In genomic region chr11:12675951-12676711, GRCh38 we compare ENCODE assay signal across 8 cellular contexts. TPM values are rescaled to one million over a fixed set of nuclear protein-coding genes. Genes with fewer than 3 reads are reported as not detected.
DNase-seq lines count a peak whose midpoint lies in the region; ATAC-seq, FAIRE-seq and TF ChIP-seq lines count a peak whose summit lies in the region.

No MANE protein-coding gene starts in this region.

- no peak overlapping the region; the same call in 1 of the 2 replicates for H3K4me2 ChIP-seq in K562 (ENCODE audit: insufficient read depth, low read length)

- H3K4me1 ChIP-seq in A673 (ENCODE audit: insufficient read depth, low read length, poor library complexity, severe bottlenecking) (peaks cover 39% of the 10 kb centered on the region), K562 (replicated peaks in 1 of 2; ENCODE audit: control insufficient read depth in 2 of 2, insufficient read depth in 2 of 2, low read length in 2 of 2) (peaks cover 15 to 17% of the 10 kb centered on the region in 2 experiments), lung (ENCODE audit: control insufficient read depth in 2 of 2, insufficient read depth in 2 of 2, low read length in 2 of 2) (peaks cover 3 to 16% of the 10 kb centered on the region in 2 donors)

- intact Hi-C loops in A673 (cut with micrococcal nuclease; ENCODE audit: unreplicated experiment) (loop anchor here (5.0 to 10.0 kb wide), 4 partner anchors 139 to 261 kb away; no protein-coding TSS in a partner anchor), K562 (cut with micrococcal nuclease) (loop anchor here (5.0 kb wide), 1 partner anchor 136 kb away; no protein-coding TSS in a partner anchor)

- TF ChIP-seq EP300 in K562 (IDR thresholded peaks at IDR 0.05; ENCODE audit: low read length), result no peak

- H2AFZ ChIP-seq in K562 (ENCODE audit: low read depth, low read length), result no peak overlapping the region

- WGBS in K562 (ENCODE audit: insufficient coverage, low coverage, missing lambda C conversion rate), result 34% methylated on average over 11 of the region's 11 CpGs
- 13 to 16% methylated on average over 11 of the region's 11 CpGs for WGBS in lung, 2 donors

- 0 out of 2 replicates have a peak, but pooled peaks cover 7% of the 10 kb centered on the region for H4K20me1 ChIP-seq in K562 (replicated peaks; ENCODE audit: control insufficient read depth, insufficient read depth, low read length)

- FAIRE-seq in K562 (lab: Jason Lieb, UNC), result no peak
- FAIRE-seq in RCC 7860 (lab: Jason Lieb, UNC), result no peak

- H3K27ac Mint-ChIP-seq in HFFc6, result peak overlapping the region; percentile 78

- TF ChIP-seq RAD21 in K562 (CRISPR knock-in tag; conservative IDR thresholded peaks at IDR 0.05 in 1 of 2, IDR thresholded peaks at IDR 0.05 in 1 of 2), result no peak

- H3K79me2 ChIP-seq in K562 (ENCODE audit: control insufficient read depth, insufficient read depth, low read length), result peaks cover 13% of the 10 kb centered on the region; the same call in 1 of the 3 replicates

- H3K27me3 Mint-ChIP-seq in HFFc6 (ENCODE audit: insufficient read depth), result peaks cover 8% of the 10 kb centered on the region

- H3K4me3 ChIP-seq in A673 (ENCODE audit: low read depth, low read length, poor library complexity, severe bottlenecking) (peak overlapping the region; percentile 85), K562 (no peak overlapping the region), lung (peak overlapping the region; percentile 1)

- peaks cover 61% of the 10 kb centered on the region for H3K4me1 Mint-ChIP-seq in HFFc6 (ENCODE audit: low read depth)

- ATAC-seq in K562 (no peak), lung (ENCODE audit: insufficient read depth, low FRiP score) (no peak)

- POLR2A ChIA-PET in A673 (lab: Charles Lee; ENCODE audit: low non-redundant PET), result no interaction called here
- POLR2A ChIA-PET in K562 (lab: Yijun Ruan, JAX), result interaction anchor here (2.7 kb wide), 1 partner anchor 11 kb away, joined by 8 read pairs; no protein-coding TSS in a partner anchor

- BruUV-seq in A673 (replicated peaks; lab: Mats Ljungman, UMichigan) (no TSS peak), K562 (replicated peaks; lab: Mats Ljungman, UMichigan) (no TSS peak)

- no peak overlapping the region for H3K9ac ChIP-seq in K562 (ENCODE audit: insufficient read depth in 1 of 2, low read depth in 2 of 2, low read length in 2 of 2)

- DNase-seq in A673 (ENCODE audit: low spot score) (peak; percentile 24), HFFc6 (no peak), K562 (ENCODE audit: extremely low read depth in 1 of 4, low spot score in 3 of 4) (no peak), lung (ENCODE audit: low spot score) (no peak), RCC 7860 (ENCODE audit: low spot score) (no peak), UCSD-AML1 (lab: John Stamatoyannopoulos, UW; ENCODE audit: unreplicated experiment) (no peak), NCI-H226 (no peak), GM19238 (ENCODE audit: insufficient read length, low spot score) (no peak)

- no peak for TF ChIP-seq POLR2A in K562 (conservative IDR thresholded peaks at IDR 0.05)

- no peaks in the 10 kb centered on the region for H3K9me3 ChIP-seq in A673 (ENCODE audit: low read depth, low read length, poor library complexity, severe bottlenecking)
- H3K9me3 ChIP-seq in K562 (replicated peaks; ENCODE audit: control insufficient read depth, insufficient read depth, low read depth, low read length), result no peaks in the 10 kb centered on the region
- no peaks in the 10 kb centered on the region for H3K9me3 ChIP-seq in lung (ENCODE audit: control insufficient read depth in 2 of 2, insufficient read depth in 1 of 2, low read length in 1 of 2)

- peak overlapping the region; percentile 97 for H3K4me3 Mint-ChIP-seq in HFFc6

- CTCF ChIA-PET in A673 (lab: Charles Lee), result no interaction called here
- CTCF ChIA-PET in K562 (lab: Yijun Ruan, JAX; ENCODE audit: low intra/inter-chr PET ratio), result interaction anchor here (0.6 kb wide), 1 partner anchor 27 kb away, joined by 3 read pairs; no protein-coding TSS in a partner anchor

- H3K9me3 Mint-ChIP-seq in HFFc6, result no peaks in the 10 kb centered on the region

- peaks cover 42% of the 10 kb centered on the region for H3K36me3 Mint-ChIP-seq in HFFc6 (ENCODE audit: low read depth)

- TF ChIP-seq CTCF in A673 (conservative IDR thresholded peaks at IDR 0.05; ENCODE audit: low read depth, low read length), result no peak
- TF ChIP-seq CTCF in HFFc6 (IDR thresholded peaks at IDR 0.05), result no peak
- no peak for TF ChIP-seq CTCF in K562 (IDR thresholded peaks at IDR 0.05 in 2 of 3, conservative IDR thresholded peaks at IDR 0.05 in 1 of 3; ENCODE audit: insufficient read depth in 2 of 3, low read depth in 1 of 3, low read length in 3 of 3)
- TF ChIP-seq CTCF in lung (IDR thresholded peaks at IDR 0.05; ENCODE audit: control extremely low read depth, extremely low read depth), result no peak

- in situ Hi-C loops in K562 (cut with MboI), result no loop called here

- H3K9me1 ChIP-seq in K562 (ENCODE audit: control insufficient read depth, insufficient read depth, low read length), result no peaks in the 10 kb centered on the region

- H3K27ac ChIP-seq in A673 (ENCODE audit: low read depth, low read length, poor library complexity, severe bottlenecking) (peak overlapping the region; percentile 82), K562 (ENCODE audit: extremely low read depth, low read depth, low read length) (no peak overlapping the region), lung (ENCODE audit: low read depth in 1 of 2, low read length in 1 of 2) (peak overlapping the region; percentile 12 to 23)

- H3K27me3 ChIP-seq in A673 (replicated peaks; ENCODE audit: insufficient read depth, low read depth, low read length, poor library complexity) (no peaks in the 10 kb centered on the region), K562 (ENCODE audit: control insufficient read depth in 2 of 2, insufficient read depth in 2 of 2, low read length in 2 of 2) (no peaks in the 10 kb centered on the region), lung (ENCODE audit: control insufficient read depth, insufficient read depth) (no peaks in the 10 kb centered on the region)

- H3K36me3 ChIP-seq in A673 (ENCODE audit: insufficient read depth, low read length, poor library complexity, severe bottlenecking) (no peaks in the 10 kb centered on the region), K562 (ENCODE audit: control insufficient read depth, insufficient read depth, low read length) (0 out of 3 replicates have a peak, but pooled peaks cover 6% of the 10 kb centered on the region), lung (ENCODE audit: control insufficient read depth in 2 of 2, insufficient read depth in 2 of 2, low read length in 2 of 2) (no peaks in the 10 kb centered on the region)

TF ChIP-seq in K562, 482 proteins besides CTCF, POLR2A, EP300 and RAD21:
- TF ChIP-seq ZNF217 (CRISPR knock-in tag; IDR thresholded peaks at IDR 0.05), result no peak
- no peak for TF ChIP-seq SNAPC5 (CRISPR knock-in tag; IDR thresholded peaks at IDR 0.05)
- TF ChIP-seq HDAC2 (IDR thresholded peaks at IDR 0.05), result peak; percentile 62; the same call in 1 of the 2 replicates
- peak; percentile 33; the same call in 1 of the 2 replicates for TF ChIP-seq PHF21A (IDR thresholded peaks at IDR 0.05; ENCODE audit: borderline replicate concordance, low read depth)
- peak; percentile 2 to 34; a peak in 2 of 4 replicates for TF ChIP-seq RCOR1 (IDR thresholded peaks at IDR 0.05; ENCODE audit: borderline replicate concordance in 1 of 2, low read depth in 2 of 2, low read length in 2 of 2)
- peak; percentile 88 to 91 for TF ChIP-seq KDM1A (IDR thresholded peaks at IDR 0.05)
- no peak for TF ChIP-seq MAZ (CRISPR knock-in tag; conservative IDR thresholded peaks at IDR 0.05 in 1 of 2, IDR thresholded peaks at IDR 0.05 in 1 of 2)
- peak in 1 of 2 experiments; percentile 71; a peak in 2 of 4 replicates for TF ChIP-seq HDAC1 (IDR thresholded peaks at IDR 0.05)

RNA-seq across cellular contexts. Expression of gene TEAD1, which starts 1.9 kb away (rescaled TPM):
- 74.6 and 81.8 TPM in 2 replicates for total RNA-seq in A673 (2021)
- 100 to 1,000 TPM; 218 to 252 (median 227) TPM for total RNA-seq in HFFc6 (2021; fragmentation: NEBNext Ultra II Directional; extraction: Animal tissue kit (Norgen Biotek cat#: 25700))
- 28.3 and 59.6 TPM in 2 replicates for total RNA-seq in K562 (2011; cell fraction: chromatin; rRNA removed; ENCODE audit: low replicate concordance)
- total RNA-seq in K562 (2011; cell fraction: nucleolus; rRNA removed), result 17.3 and 19.1 TPM in 2 replicates
- 40.8 and 69.8 TPM in 2 replicates for total RNA-seq in K562 (2011; cell fraction: nucleoplasm; rRNA removed)
- 11.8 and 14.8 TPM in 2 replicates for total RNA-seq in K562 (2014; rRNA removed)
- total RNA-seq in K562 (2014; rRNA removed; fragmentation: Illumina TruSeq; extraction: Trizol), result 10.8 and 11.7 TPM in 2 replicates
- 14.2 and 14.8 TPM in 2 replicates for total RNA-seq in K562 (2015; rRNA removed; fragmentation: Illumina TruSeq; extraction: Trizol)
- 17.7 and 17.8 TPM in 2 replicates for total RNA-seq in K562 (2021)
- 7.4 and 9.2 TPM in 2 replicates for polyA plus RNA-seq in K562 (2011; rRNA removed)
- 5.2 and 5.6 TPM in 2 replicates for polyA plus RNA-seq in K562 (2011; cell fraction: cytosol; rRNA removed)
- polyA plus RNA-seq in K562 (2011; cell fraction: nucleus; rRNA removed), result 21.9 and 25.1 TPM in 2 replicates
- 8.6 and 9.5 TPM in 2 replicates for polyA plus RNA-seq in K562 (2012)
- 10.3 and 12.8 TPM in 2 replicates for polyA plus RNA-seq in K562 (2014; fragmentation: Illumina TruSeq; extraction: Trizol)
- 1 to 10 TPM; 1.7 to 2.1 TPM for polyA plus RNA-seq in K562 (2014; fragmentation: Nextera tagmentation; extraction: Ambion mirVana)
- 6.9 and 7.3 TPM in 2 replicates for polyA plus RNA-seq in K562 (2014; rRNA removed)
- 22.6 and 23.9 TPM in 2 replicates for polyA minus RNA-seq in K562 (2011; rRNA and poly(A)+ RNA removed)
- 9.4 and 10.8 TPM in 2 replicates for polyA minus RNA-seq in K562 (2011; cell fraction: cytosol; rRNA and poly(A)+ RNA removed)
- 21.5 and 27.1 TPM in 2 replicates for polyA minus RNA-seq in K562 (2011; cell fraction: nucleus; rRNA and poly(A)+ RNA removed)
- total RNA-seq in lung, result 100 to 1,000 TPM in 1 of 2 donors, 10 to 100 TPM in 1; 65.3 to 141 TPM
- 10 to 100 TPM in 1 of 2 donors, 1 to 10 TPM in 1; 7.7 to 12.3 TPM for polyA plus RNA-seq in lung
